ENCODE assay signal across 14 cellular contexts in the genomic region with DNA sequence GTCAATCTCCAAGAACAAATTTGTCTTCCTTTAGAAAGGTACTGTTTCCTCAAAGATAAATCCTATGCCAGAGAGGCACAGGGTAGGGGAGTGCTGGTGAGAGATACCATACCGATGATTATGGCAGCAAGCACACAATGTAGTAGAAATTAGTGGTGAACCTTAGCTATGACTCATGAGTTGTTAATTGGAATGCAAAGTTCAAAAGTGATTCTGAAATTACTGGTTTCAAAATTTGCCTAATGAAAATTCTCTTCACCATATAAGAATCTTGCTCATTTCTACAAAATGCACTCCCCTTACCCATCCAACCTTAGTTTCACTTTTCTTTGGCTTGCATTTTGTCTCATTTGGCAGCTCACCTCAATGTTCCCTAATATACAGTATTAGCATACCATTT.
DNase-seq lines count a peak whose midpoint lies in the region; ATAC-seq and TF ChIP-seq lines count a peak whose summit lies in the region.
"Had no signal": no experiment of that assay in that cellular context is flagged by ENCODE, and none has a peak within 500 bp of the region (broad histone marks: within the 10 kb centered on the region; RNA-seq: fewer than 3 reads in every experiment).

No MANE protein-coding gene starts in this region.

- H3K36me3 Mint-ChIP-seq in CD4-positive, alpha-beta T cell (ENCODE audit: low read depth): peaks cover 92% of the 10 kb centered on the region
- no peaks in the 10 kb centered on the region for H3K36me3 Mint-ChIP-seq in glutamatergic neuron (ENCODE audit: unreplicated experiment)

- H3K27me3 Mint-ChIP-seq in CD4-positive, alpha-beta T cell: no peaks in the 10 kb centered on the region
- H3K27me3 Mint-ChIP-seq in glutamatergic neuron (ENCODE audit: unreplicated experiment): no peaks in the 10 kb centered on the region

- no peak for DNase-seq in CD4-positive, alpha-beta T cell
- DNase-seq in amniotic epithelial cell (ENCODE audit: low read depth): peak; percentile 31
- DNase-seq in omental fat pad (ENCODE audit: low spot score): no peak
- no peak for DNase-seq in NCI-H187 treated with DMSO at 0.1 percent for 48 hours (lab: John Stamatoyannopoulos, UW)
- no peak for DNase-seq in effector CD4-positive, alpha-beta T cell
- DNase-seq in glutamatergic neuron: no peak
- DNase-seq: effector memory CD4-positive, alpha-beta T cell; islet precursor cell; NCI-H1105 had no signal

- H3K9me3 Mint-ChIP-seq in CD4-positive, alpha-beta T cell: peaks cover 3% of the 10 kb centered on the region
- peaks cover 4% of the 10 kb centered on the region for H3K9me3 Mint-ChIP-seq in glutamatergic neuron (ENCODE audit: unreplicated experiment)

- ATAC-seq in CD4-positive, alpha-beta T cell (ENCODE audit: poor library complexity): no peak
- ATAC-seq in GM19023 (IDR thresholded peaks at IDR 0.05; ENCODE audit: unreplicated experiment) (peak; percentile 60), HG03045 (IDR thresholded peaks at IDR 0.05; ENCODE audit: unreplicated experiment) (peak; percentile 41), omental fat pad (ENCODE audit: low FRiP score) (no peak)
- ATAC-seq: Right ventricle myocardium inferior had no signal

- H3K9me3 ChIP-seq in CD4-positive, alpha-beta T cell (ENCODE audit: control insufficient read depth, low read length): no peaks in the 10 kb centered on the region

- intact Hi-C loops in CD4-positive, alpha-beta T cell (cut with DNase I, micrococcal nuclease): no loop called here

- H3K27me3 ChIP-seq in CD4-positive, alpha-beta T cell (ENCODE audit: control insufficient read depth, insufficient read depth, low read length): no peaks in the 10 kb centered on the region
- H3K27me3 ChIP-seq: BLaER1 treated with 17β-estradiol and CSF1 and Interleukin-3, amounts not matched to agents 10 nM and 100 nM had no signal

- H3K4me3 Mint-ChIP-seq in CD4-positive, alpha-beta T cell: no peak overlapping the region
- no peak overlapping the region for H3K4me3 Mint-ChIP-seq in glutamatergic neuron (ENCODE audit: unreplicated experiment)

- POLR2A ChIA-PET in CD4-positive, alpha-beta T cell (lab: Charles Lee): no interaction called here

- no peak overlapping the region for H3K27ac ChIP-seq in CD4-positive, alpha-beta T cell (ENCODE audit: low read depth, low read length)
- H3K27ac ChIP-seq: BLaER1 treated with 17β-estradiol and CSF1 and Interleukin-3, amounts not matched to agents 10 nM and 100 nM; parathyroid adenoma had no signal

- no peak for TF ChIP-seq CTCF in CD4-positive, alpha-beta T cell (IDR thresholded peaks at IDR 0.05)
- TF ChIP-seq CTCF in omental fat pad (IDR thresholded peaks at IDR 0.05) (no peak), glutamatergic neuron (IDR thresholded peaks at IDR 0.05; ENCODE audit: partially characterized antibody, unreplicated experiment) (no peak)

- H3K27ac Mint-ChIP-seq in CD4-positive, alpha-beta T cell: peak overlapping the region; percentile 75
- H3K27ac Mint-ChIP-seq in glutamatergic neuron (ENCODE audit: unreplicated experiment): no peak overlapping the region

- H3K4me1 Mint-ChIP-seq in CD4-positive, alpha-beta T cell (ENCODE audit: low read depth): peaks cover 32% of the 10 kb centered on the region
- no peaks in the 10 kb centered on the region for H3K4me1 Mint-ChIP-seq in glutamatergic neuron (ENCODE audit: low read depth, unreplicated experiment)

- CTCF ChIA-PET in CD4-positive, alpha-beta T cell (lab: Charles Lee): no interaction called here

Comparison
In these comparisons a context has a peak if more than half of its experiments do, and no peak if none do; other contexts are left out.
1. ATAC-seq: peak in GM19023 (single experiment) and HG03045 (single experiment); none in CD4-positive, alpha-beta T cell (single experiment) and omental fat pad (single experiment).